11 cellular contexts compared by ENCODE assay signal in genomic region chr14:76348898-76349297, GRCh38. TPM values are rescaled to one million over a fixed set of nuclear protein-coding genes. Genes with fewer than 3 reads are reported as not detected.
DNase-seq lines count a peak whose midpoint lies in the region; ATAC-seq, FAIRE-seq and TF ChIP-seq lines count a peak whose summit lies in the region.
"Had no signal": no experiment of that assay in that cellular context is flagged by ENCODE, and none has a peak within 500 bp of the region (broad histone marks: within the 10 kb centered on the region; RNA-seq: fewer than 3 reads in every experiment).

No MANE protein-coding gene starts in this region.

- no TSS peak for BruUV-seq in endothelial cell of umbilical vein (replicated peaks; lab: Mats Ljungman, UMichigan)

- ATAC-seq in lung (ENCODE audit: insufficient read depth, low FRiP score): peak; percentile 13

- in situ Hi-C loops in Caki2 (cut with HindIII; ENCODE audit: low pct_unique_long_range_greater_than_20kb, low sequenced_read_pairs): no loop called here

- H2AFZ ChIP-seq in endothelial cell of umbilical vein (ENCODE audit: low read depth, low read length) (no peak overlapping the region), smooth muscle cell (ENCODE audit: low read depth) (no peak overlapping the region)

- H3K9me1 ChIP-seq in endothelial cell of umbilical vein (replicated peaks; ENCODE audit: control insufficient read depth, extremely low read depth, insufficient read depth, low read length): no peaks in the 10 kb centered on the region

- no peak overlapping the region for H3K9ac ChIP-seq in NT2/D1 (ENCODE audit: insufficient read length, low read depth)
- H3K9ac ChIP-seq in endothelial cell of umbilical vein (replicated peaks; ENCODE audit: extremely low read depth, insufficient read depth, low read length): no peak overlapping the region
- H3K9ac ChIP-seq in smooth muscle cell (ENCODE audit: low read depth): no peak overlapping the region

- whole genome bisulfite sequencing in lung, 2 donors: 58 to 60% methylated on average over 8 of the region's 8 CpGs
- 12% methylated on average over 8 of the region's 8 CpGs for WGBS in smooth muscle cell (ENCODE audit: low lambda C conversion rate)

- H3K4me1 ChIP-seq in NT2/D1 (ENCODE audit: insufficient read depth, insufficient read length): peaks cover 6% of the 10 kb centered on the region
- peaks cover 21% of the 10 kb centered on the region for H3K4me1 ChIP-seq in endothelial cell of umbilical vein (ENCODE audit: control insufficient read depth, extremely low read depth, insufficient read depth, low read length)
- H3K4me1 ChIP-seq in lung (ENCODE audit: control insufficient read depth in 2 of 2, insufficient read depth in 2 of 2, low read length in 2 of 2): no peaks in the 10 kb centered on the region
- H3K4me1 ChIP-seq in smooth muscle cell (ENCODE audit: low read depth): no peaks in the 10 kb centered on the region
- H3K4me1 ChIP-seq: colonic mucosa had no signal

- intact Hi-C loops in endothelial cell of umbilical vein (cut with micrococcal nuclease): loop anchor here (1.0 to 5.0 kb wide), 3 partner anchors 38 to 197 kb away; no protein-coding TSS in a partner anchor

- TF ChIP-seq POLR2A in endothelial cell of umbilical vein (IDR thresholded peaks at IDR 0.05; ENCODE audit: low read depth, low read length): no peak

- CTCF ChIA-PET in endothelial cell of umbilical vein (lab: Charles Lee): interaction anchor here (1.0 to 6.4 kb wide), 10 partner anchors 15 to 640 kb away, joined by 3 to 141 read pairs (median 4); no protein-coding TSS in a partner anchor

- H3K27me3 ChIP-seq in NT2/D1 (ENCODE audit: insufficient read depth, insufficient read length): peaks cover 34% of the 10 kb centered on the region
- H3K27me3 ChIP-seq in endothelial cell of umbilical vein (ENCODE audit: control insufficient read depth in 2 of 2, insufficient read depth in 2 of 2, low read length in 2 of 2): no peaks in the 10 kb centered on the region
- no peaks in the 10 kb centered on the region for H3K27me3 ChIP-seq in lung (ENCODE audit: control insufficient read depth, insufficient read depth)
- no peaks in the 10 kb centered on the region for H3K27me3 ChIP-seq in smooth muscle cell (ENCODE audit: low read depth)
- H3K27me3 ChIP-seq: colonic mucosa had no signal

- no peak for TF ChIP-seq CTCF in endothelial cell of umbilical vein (IDR thresholded peaks at IDR 0.05; ENCODE audit: extremely low read depth in 1 of 2, insufficient read depth in 1 of 2, low read depth in 1 of 2, low read length in 2 of 2)
- no peak for TF ChIP-seq CTCF in lung (IDR thresholded peaks at IDR 0.05; ENCODE audit: control extremely low read depth, extremely low read depth)
- TF ChIP-seq CTCF in smooth muscle cell (IDR thresholded peaks at IDR 0.05; ENCODE audit: borderline replicate concordance, insufficient read depth, poor library complexity, severe bottlenecking): no peak

- H3K36me3 ChIP-seq in NT2/D1 (ENCODE audit: insufficient read depth, insufficient read length, low read length) (no peaks in the 10 kb centered on the region), endothelial cell of umbilical vein (ENCODE audit: control insufficient read depth in 2 of 2, extremely low read depth in 1 of 2, insufficient read depth in 2 of 2, low read length in 2 of 2) (no peaks in the 10 kb centered on the region), lung (ENCODE audit: control insufficient read depth in 2 of 2, insufficient read depth in 2 of 2, low read length in 2 of 2) (no peaks in the 10 kb centered on the region), smooth muscle cell (ENCODE audit: low read depth) (no peaks in the 10 kb centered on the region)
- H3K36me3 ChIP-seq: colonic mucosa had no signal

- H4K20me1 ChIP-seq in endothelial cell of umbilical vein (replicated peaks; ENCODE audit: control insufficient read depth, extremely low read depth, insufficient read depth, low read length): no peaks in the 10 kb centered on the region
- H4K20me1 ChIP-seq in smooth muscle cell (ENCODE audit: low read depth): no peaks in the 10 kb centered on the region

- H3K79me2 ChIP-seq in endothelial cell of umbilical vein (ENCODE audit: control insufficient read depth, insufficient read depth, low read length) (no peaks in the 10 kb centered on the region), smooth muscle cell (ENCODE audit: low read depth) (no peaks in the 10 kb centered on the region)

- H3K27ac ChIP-seq in endothelial cell of umbilical vein (ENCODE audit: insufficient read depth, low read depth, low read length): peak overlapping the region; percentile 4
- H3K27ac ChIP-seq in lung (ENCODE audit: low read depth in 1 of 2, low read length in 1 of 2): no peak overlapping the region
- no peak overlapping the region for H3K27ac ChIP-seq in smooth muscle cell (ENCODE audit: low read depth)
- H3K27ac ChIP-seq: colonic mucosa had no signal

- peak; percentile 99 for FAIRE-seq in endothelial cell of umbilical vein (lab: Jason Lieb, UNC)
- FAIRE-seq: GM18507 had no signal

- POLR2A ChIA-PET in endothelial cell of umbilical vein (lab: Charles Lee): no interaction called here

- H3K4me3 ChIP-seq in NT2/D1 (ENCODE audit: insufficient read length, low read depth) (no peak overlapping the region), endothelial cell of umbilical vein (replicated peaks in 1 of 3; ENCODE audit: insufficient read depth in 1 of 3, low read depth in 1 of 3, low read length in 3 of 3) (no peak overlapping the region), lung (no peak overlapping the region), smooth muscle cell (no peak overlapping the region)
- H3K4me3 ChIP-seq: colonic mucosa had no signal

- H3K9me3 ChIP-seq in NT2/D1 (ENCODE audit: insufficient read depth, low read length) (peaks cover 13% of the 10 kb centered on the region; the same call in 1 of the 2 replicates), endothelial cell of umbilical vein (replicated peaks; ENCODE audit: control insufficient read depth, insufficient read depth, low read length) (no peaks in the 10 kb centered on the region), lung (ENCODE audit: control insufficient read depth in 2 of 2, insufficient read depth in 1 of 2, low read length in 1 of 2) (no peaks in the 10 kb centered on the region), smooth muscle cell (replicated peaks; ENCODE audit: low read depth) (no peaks in the 10 kb centered on the region)
- H3K9me3 ChIP-seq: colonic mucosa had no signal

- DNase-seq in Caki2 (ENCODE audit: low read depth): peak; percentile 26
- peak; percentile 38 for DNase-seq in NT2/D1 (ENCODE audit: low read depth, low spot score)
- peak; percentile 95 for DNase-seq in endothelial cell of umbilical vein (ENCODE audit: low read depth, low spot score)
- DNase-seq in lung (ENCODE audit: low spot score): no peak
- no peak for DNase-seq in cortex of kidney (lab: John Stamatoyannopoulos, UW)
- DNase-seq in stimulated activated CD4-positive, alpha-beta T cell treated with anti-CD3 and anti-CD28 coated beads, Interleukin-2, amount 100 ng/mL, for 24 hours: no peak
- no peak for DNase-seq in smooth muscle cell (lab: John Stamatoyannopoulos, UW; ENCODE audit: unreplicated experiment)
- no peak for DNase-seq in HuH-7 (ENCODE audit: low spot score)
- DNase-seq: CD4-positive, alpha-beta T cell; colonic mucosa had no signal

- H3K4me2 ChIP-seq in endothelial cell of umbilical vein (ENCODE audit: insufficient read depth, low read length) (peak overlapping the region; percentile 53), smooth muscle cell (no peak overlapping the region)

- no peaks in the 10 kb centered on the region for H3F3A ChIP-seq in smooth muscle cell (ENCODE audit: low read depth)

- dilution Hi-C loops in endothelial cell of umbilical vein (cut with MboI; ENCODE audit: extremely low pct_ligation_motif_present, low sequenced_read_pairs): no loop called here

TF ChIP-seq in endothelial cell of umbilical vein, 7 proteins besides CTCF, POLR2A, EP300 and RAD21:
- no peak for TF ChIP-seq EZH2 (IDR thresholded peaks at IDR 0.05; ENCODE audit: borderline replicate concordance, low read depth, low read length, severe bottlenecking)
- TF ChIP-seq JUN (IDR thresholded peaks at IDR 0.05; ENCODE audit: borderline replicate concordance, insufficient read depth, insufficient read length, low read depth): peak; percentile 91
- TF ChIP-seq FOS (IDR thresholded peaks at IDR 0.05; ENCODE audit: borderline replicate concordance, insufficient read depth, low read length): peak; percentile 99
- TF ChIP-seq POLR2AphosphoS5 (IDR thresholded peaks at IDR 0.05; ENCODE audit: insufficient read depth, low read depth, low read length): peak; percentile 90
TF ChIP-seq in endothelial cell of umbilical vein: peak in this region for 3.

RNA-seq across cellular contexts. Expression of gene ESRRB, which starts 27.0 kb away (rescaled TPM):
- 0.71 and 1.9 TPM in 2 replicates for total RNA-seq in Caki2 (2014; rRNA removed; shearing (Covaris generic); ENCODE audit: low replicate concordance)
- total RNA-seq in endothelial cell of umbilical vein (not detected in 2 replicates), lung (under 1 TPM; 0.15 to 0.26 TPM), smooth muscle cell (0.72 TPM in 1 of 2 replicates, not detected in the other)
- polyA plus RNA-seq in endothelial cell of umbilical vein (not detected in 2 replicates), lung (under 1 TPM; 0.02 to 0.20 TPM), smooth muscle cell (not detected in 2 replicates)
- not detected in 2 replicates for polyA plus RNA-seq in endothelial cell of umbilical vein (2011; cell fraction: cytosol; rRNA removed)
- not detected in 2 replicates for polyA plus RNA-seq in endothelial cell of umbilical vein (2011; cell fraction: nucleus; rRNA removed)
- polyA plus RNA-seq in endothelial cell of umbilical vein (2012): not detected in 2 replicates
- 0.10 and 0.15 TPM in 2 replicates for polyA minus RNA-seq in endothelial cell of umbilical vein
- not detected for polyA minus RNA-seq in endothelial cell of umbilical vein (2011; cell fraction: cytosol; rRNA and poly(A)+ RNA removed)
- not detected in 2 replicates for polyA minus RNA-seq in endothelial cell of umbilical vein (2011; cell fraction: nucleus; rRNA and poly(A)+ RNA removed)

Comparison
In these comparisons a context has a peak if more than half of its experiments do, and no peak if none do; other contexts are left out.
1. DNase-seq: peak in Caki2 (single experiment), NT2/D1 (single experiment) and endothelial cell of umbilical vein (single experiment); none in lung (single experiment), cortex of kidney (single experiment), stimulated activated CD4-positive, alpha-beta T cell treated with anti-CD3 and anti-CD28 coated beads, Interleukin-2, amount 100 ng/mL, for 24 hours (0 of 2), smooth muscle cell (single experiment) and HuH-7 (single experiment).